16 cellular contexts compared by ENCODE assay signal in genomic region chrX:136122207-136122606, GRCh38. TPM values are rescaled to one million over a fixed set of nuclear protein-coding genes. Genes with fewer than 3 reads are reported as not detected.
DNase-seq lines count a peak whose midpoint lies in the region; ATAC-seq and TF ChIP-seq lines count a peak whose summit lies in the region.
"Had no signal": no experiment of that assay in that cellular context is flagged by ENCODE, and none has a peak within 500 bp of the region (broad histone marks: within the 10 kb centered on the region; RNA-seq: fewer than 3 reads in every experiment).

No MANE protein-coding gene starts in this region.

- no peak for TF ChIP-seq EP300 in esophagus muscularis mucosa (IDR thresholded peaks at IDR 0.05)

- TF ChIP-seq CTCF in HEK293 (tag by site-specific recombination; IDR thresholded peaks at IDR 0.05): no peak
- TF ChIP-seq CTCF in esophagus muscularis mucosa (IDR thresholded peaks at IDR 0.05): no peak
- no peak for TF ChIP-seq CTCF in osteocyte (IDR thresholded peaks at IDR 0.05)

- H3K9me3 ChIP-seq in HEK293 (ENCODE audit: control insufficient read depth, insufficient read depth, low read depth, low read length): no peaks in the 10 kb centered on the region
- H3K9me3 ChIP-seq in esophagus muscularis mucosa: no peaks in the 10 kb centered on the region

- no peak overlapping the region for H3K27ac ChIP-seq in HEK293 (ENCODE audit: extremely low read depth, low read depth, low read length)
- peak overlapping the region; percentile 14 to 54 (median 46) for H3K27ac ChIP-seq in esophagus muscularis mucosa (replicated peaks in 1 of 4)
- H3K27ac ChIP-seq: BLaER1 treated with 17β-estradiol and CSF1 and Interleukin-3, amounts not matched to agents 10 nM and 100 nM had no signal

- ATAC-seq in GM19035 (IDR thresholded peaks at IDR 0.05; ENCODE audit: unreplicated experiment): no peak
- no peak for ATAC-seq in naive thymus-derived CD8-positive, alpha-beta T cell
- ATAC-seq: CD8-positive, alpha-beta T cell had no signal

- H3K27me3 ChIP-seq in esophagus muscularis mucosa: no peaks in the 10 kb centered on the region

- DNase-seq in esophagus muscularis mucosa (ENCODE audit: extremely low spot score) (no peak), osteocyte (ENCODE audit: extremely low spot score, unreplicated experiment) (no peak), NCI-H1436 (lab: John Stamatoyannopoulos, UW) (no peak), anterior cingulate cortex (lab: John Stamatoyannopoulos, UW) (no peak)
- no peak for DNase-seq in naive thymus-derived CD8-positive, alpha-beta T cell
- DNase-seq: 8988T; Calu3; CD8-positive, alpha-beta T cell; DMS79 treated with DMSO at 0.1 percent for 48 hours; GF-D8; H9 had no signal

- H3K36me3 ChIP-seq in HEK293 (ENCODE audit: control insufficient read depth in 2 of 2, insufficient read depth in 1 of 2, low read length in 2 of 2): no peaks in the 10 kb centered on the region
- H3K36me3 ChIP-seq in esophagus muscularis mucosa: no peaks in the 10 kb centered on the region
- H3K36me3 ChIP-seq: BLaER1 treated with 17β-estradiol and CSF1 and Interleukin-3, amounts not matched to agents 10 nM and 100 nM had no signal

- H3K4me1 ChIP-seq in HEK293 (ENCODE audit: control insufficient read depth, insufficient read depth, low read length) (peaks cover 7% of the 10 kb centered on the region), esophagus muscularis mucosa (peaks cover 2 to 36% (median 17%) of the 10 kb centered on the region in 4 donors)

- no peaks in the 10 kb centered on the region for H3K36me3 Mint-ChIP-seq in osteocyte (ENCODE audit: unreplicated experiment)
- no peaks in the 10 kb centered on the region for H3K36me3 Mint-ChIP-seq in naive thymus-derived CD8-positive, alpha-beta T cell
- H3K36me3 Mint-ChIP-seq: CD8-positive, alpha-beta T cell had no signal

- H3K27me3 Mint-ChIP-seq in osteocyte (ENCODE audit: unreplicated experiment): no peaks in the 10 kb centered on the region
- H3K27me3 Mint-ChIP-seq in naive thymus-derived CD8-positive, alpha-beta T cell: no peaks in the 10 kb centered on the region
- H3K27me3 Mint-ChIP-seq: B cell had no signal

- no peak for TF ChIP-seq POLR2A in esophagus muscularis mucosa (IDR thresholded peaks at IDR 0.05; ENCODE audit: low read depth)

- no peak overlapping the region for H3K4me3 ChIP-seq in HEK293 (ENCODE audit: low read depth, low read length)
- H3K4me3 ChIP-seq in esophagus muscularis mucosa: no peak overlapping the region
- H3K4me3 ChIP-seq: BLaER1 treated with 17β-estradiol and CSF1 and Interleukin-3, amounts not matched to agents 10 nM and 100 nM had no signal

- H3K4me1 Mint-ChIP-seq in osteocyte (ENCODE audit: unreplicated experiment): peaks cover 39% of the 10 kb centered on the region
- H3K4me1 Mint-ChIP-seq in naive thymus-derived CD8-positive, alpha-beta T cell: peaks cover 0 to 3% (median 0%) of the 10 kb centered on the region in 4 donors
- H3K4me1 Mint-ChIP-seq: B cell had no signal

- H3K4me3 Mint-ChIP-seq in osteocyte (ENCODE audit: unreplicated experiment): no peak overlapping the region
- no peak overlapping the region for H3K4me3 Mint-ChIP-seq in naive thymus-derived CD8-positive, alpha-beta T cell
- H3K4me3 Mint-ChIP-seq: B cell; CD8-positive, alpha-beta T cell; H9 had no signal

- intact Hi-C loops in esophagus muscularis mucosa (cut with DNase I): no loop called here

- H3K9me3 Mint-ChIP-seq in osteocyte (ENCODE audit: unreplicated experiment): peaks cover 14% of the 10 kb centered on the region
- peaks cover 0 to 3% (median 0%) of the 10 kb centered on the region in 9 donors for H3K9me3 Mint-ChIP-seq in naive thymus-derived CD8-positive, alpha-beta T cell
- H3K9me3 Mint-ChIP-seq: CD8-positive, alpha-beta T cell had no signal

- H3K27ac Mint-ChIP-seq in osteocyte (ENCODE audit: unreplicated experiment): peak overlapping the region; percentile 91
- H3K27ac Mint-ChIP-seq in naive thymus-derived CD8-positive, alpha-beta T cell: no peak overlapping the region
- H3K27ac Mint-ChIP-seq: B cell; CD8-positive, alpha-beta T cell; H9 had no signal

- POLR2A ChIA-PET in HEK293 (lab: Yijun Ruan, JAX): no interaction called here
- POLR2A ChIA-PET in naive thymus-derived CD8-positive, alpha-beta T cell (lab: Charles Lee): no interaction called here

- 69% methylated on average over 2 of the region's 2 CpGs for WGBS in esophagus muscularis mucosa

- CTCF ChIA-PET in HEK293 (lab: Yijun Ruan, JAX): interaction anchor here (0.8 kb wide), 1 partner anchor 94 kb away, joined by 3 read pairs; no protein-coding TSS in a partner anchor

TF ChIP-seq in HEK293, 187 proteins besides CTCF, POLR2A, EP300 and RAD21 (continues in another document):
- TF ChIP-seq ZNF548 (tag by site-specific recombination; IDR thresholded peaks at IDR 0.05): no peak
- no peak for TF ChIP-seq ZNF658 (tag by site-specific recombination; IDR thresholded peaks at IDR 0.05)
- TF ChIP-seq ZNF449 (tag by site-specific recombination; IDR thresholded peaks at IDR 0.05): no peak
- TF ChIP-seq TCF7L2 (IDR thresholded peaks at IDR 0.05; ENCODE audit: borderline replicate concordance, low read depth, low read length): no peak
- no peak for TF ChIP-seq RBAK (tag by site-specific recombination; IDR thresholded peaks at IDR 0.05)
- TF ChIP-seq ZIC2 (tag by site-specific recombination; IDR thresholded peaks at IDR 0.05): no peak
- no peak for TF ChIP-seq ZNF335 (tag by site-specific recombination; conservative IDR thresholded peaks at IDR 0.05)
- no peak for TF ChIP-seq ZNF645 (tag by site-specific recombination; IDR thresholded peaks at IDR 0.05)
- no peak for TF ChIP-seq ZNF785 (tag by site-specific recombination; IDR thresholded peaks at IDR 0.05)
- no peak for TF ChIP-seq ZNF626 (tag by site-specific recombination; IDR thresholded peaks at IDR 0.05)
- TF ChIP-seq ZNF211 (tag by site-specific recombination; IDR thresholded peaks at IDR 0.05; ENCODE audit: low read depth): no peak
- TF ChIP-seq ZNF433 (tag by site-specific recombination; IDR thresholded peaks at IDR 0.05; ENCODE audit: low read depth): peak; percentile 70; the same call in 1 of the 2 replicates
- no peak for TF ChIP-seq GLI4 (tag by site-specific recombination; IDR thresholded peaks at IDR 0.05)
- TF ChIP-seq ZNF18 (tag by site-specific recombination; IDR thresholded peaks at IDR 0.05): no peak
- TF ChIP-seq ZNF596 (tag by site-specific recombination; IDR thresholded peaks at IDR 0.05): no peak
- TF ChIP-seq KLF1 (tag by site-specific recombination; IDR thresholded peaks at IDR 0.05): no peak
- no peak for TF ChIP-seq ZNF239 (tag by site-specific recombination; IDR thresholded peaks at IDR 0.05)
- no peak for TF ChIP-seq HOXC10 (CRISPR knock-in tag; IDR thresholded peaks at IDR 0.05)
- no peak for TF ChIP-seq IKZF3 (tag by site-specific recombination; IDR thresholded peaks at IDR 0.05)
- no peak for TF ChIP-seq SP2 (tag by site-specific recombination; IDR thresholded peaks at IDR 0.05)
- no peak for TF ChIP-seq SETDB1 (IDR thresholded peaks at IDR 0.05; ENCODE audit: insufficient read length, low read length)
- peak; percentile 56; the same call in 1 of the 2 replicates for TF ChIP-seq ZNF266 (tag by site-specific recombination; IDR thresholded peaks at IDR 0.05; ENCODE audit: low read depth)
- peak; percentile 72; the same call in 1 of the 2 replicates for TF ChIP-seq ZNF560 (tag by site-specific recombination; IDR thresholded peaks at IDR 0.05; ENCODE audit: borderline replicate concordance)
- no peak for TF ChIP-seq MEIS1 (CRISPR knock-in tag; IDR thresholded peaks at IDR 0.05; ENCODE audit: borderline replicate concordance)
- no peak for TF ChIP-seq ZNF561 (tag by site-specific recombination; IDR thresholded peaks at IDR 0.05; ENCODE audit: borderline replicate concordance)
- TF ChIP-seq ZFP69B (tag by site-specific recombination; IDR thresholded peaks at IDR 0.05): no peak
- no peak for TF ChIP-seq ZNF768 (tag by site-specific recombination; IDR thresholded peaks at IDR 0.05)

RNA-seq across cellular contexts. Expression of gene FHL1, which starts 25.1 kb away (rescaled TPM):
- total RNA-seq in esophagus muscularis mucosa: 1,000 to 10,000 TPM; 2,189 to 3,092 (median 2,823) TPM
- 1,613 and 1,725 TPM in 2 replicates for total RNA-seq in osteocyte
- 10 to 100 TPM; 10.8 to 12.8 TPM for total RNA-seq in naive thymus-derived CD8-positive, alpha-beta T cell
- polyA plus RNA-seq in naive thymus-derived CD8-positive, alpha-beta T cell: 10 to 100 TPM; 14.9 to 16.6 (median 16.5) TPM
- total RNA-seq: HT-29 had no signal

Comparison
In these comparisons a context has a peak if more than half of its experiments do, and no peak if none do; other contexts are left out.
1. RNA of gene FHL1, which starts 25.1 kb away (total RNA-seq): 2,189 to 3,092 TPM in esophagus muscularis mucosa and 1,613 to 1,725 TPM in osteocyte; 10.8 to 12.8 TPM in naive thymus-derived CD8-positive, alpha-beta T cell; every median in the first group is over 100 times any median in the second.